ENCODE assay signal across 2 cellular contexts in genomic region chr12:10033783-10034381, GRCh38.
TF ChIP-seq lines count a peak whose summit lies in the region.

No MANE protein-coding gene starts in this region.

TF ChIP-seq in IMR-90, 13 proteins besides CTCF, POLR2A, EP300 and RAD21:
- TF ChIP-seq SMC3 (IDR thresholded peaks at IDR 0.05; ENCODE audit: low read depth, low read length): peak; percentile 67
- TF ChIP-seq CEBPB (IDR thresholded peaks at IDR 0.05; ENCODE audit: low read depth, low read length): no peak
- no peak for TF ChIP-seq MAZ (IDR thresholded peaks at IDR 0.05; ENCODE audit: borderline replicate concordance, low read depth, low read length)

TF ChIP-seq in GM12878, 131 proteins besides CTCF, POLR2A, EP300 and RAD21:
- TF ChIP-seq ZNF687 (IDR thresholded peaks at IDR 0.05) (no peak), NFIC (IDR thresholded peaks at IDR 0.05; ENCODE audit: low read depth, low read length) (no peak), CEBPZ (IDR thresholded peaks at IDR 0.05; ENCODE audit: low read depth, low read length) (no peak), SMC3 (IDR thresholded peaks at IDR 0.05; ENCODE audit: borderline replicate concordance, low read length) (peak; percentile 88)
TF ChIP-seq in GM12878: peak in this region for 1.
